8 cellular contexts compared by ENCODE assay signal in genomic region chr11:61793084-61793828, GRCh38. TPM values are rescaled to one million over a fixed set of nuclear protein-coding genes. Genes with fewer than 3 reads are reported as not detected.
DNase-seq lines count a peak whose midpoint lies in the region; ATAC-seq and TF ChIP-seq lines count a peak whose summit lies in the region.

No MANE protein-coding gene starts in this region.

- peak overlapping the region; percentile 98 for H3K27ac ChIP-seq in CD4-positive, alpha-beta memory T cell (ENCODE audit: low read depth, low read length)
- H3K27ac ChIP-seq in GM23338 (ENCODE audit: low read depth) (peak overlapping the region; percentile 92), RWPE1 (peak overlapping the region; percentile 89), esophagus squamous epithelium (peak overlapping the region; percentile 89 to 99 (median 95)), psoas muscle (peak overlapping the region; percentile 97)

- H3K27me3 Mint-ChIP-seq in CD4-positive, alpha-beta memory T cell: no peaks in the 10 kb centered on the region
- peaks cover 9% of the 10 kb centered on the region for H3K27me3 Mint-ChIP-seq in GM23338 (ENCODE audit: insufficient read depth, low read depth, poor library complexity)

- WGBS in esophagus squamous epithelium, 2 donors: 1 to 6% methylated on average over 20 to 25 of the region's 29 CpGs
- WGBS in psoas muscle, 3 donors: 3 to 4% (median 4%) methylated on average over 29 of the region's 29 CpGs

- intact Hi-C loops in CD4-positive, alpha-beta memory T cell (cut with micrococcal nuclease): loop anchor here (2.0 to 5.0 kb wide), 2 partner anchors 24 to 1089 kb away; partner anchors contain the start of genes FADS1 and SLC3A2
- intact Hi-C loops in esophagus squamous epithelium (cut with DNase I) (loop anchor here (10.0 kb wide), 1 partner anchor 312 kb away; no protein-coding TSS in a partner anchor), psoas muscle (cut with DNase I) (loop anchor here (5.0 to 10.0 kb wide), 3 partner anchors 99 to 162 kb away; partner anchors contain the start of genes BEST1 (in 1 of the 2) and FADS3 (in 1 of the 2))

- peaks cover 4% of the 10 kb centered on the region; the same call in 1 of the 2 replicates for H4K20me1 ChIP-seq in GM23338 (replicated peaks; ENCODE audit: insufficient read depth)

- H3K36me3 Mint-ChIP-seq in CD4-positive, alpha-beta memory T cell: peaks cover 15 to 43% of the 10 kb centered on the region in 2 donors
- H3K36me3 Mint-ChIP-seq in GM23338 (ENCODE audit: low read depth): peaks cover 70% of the 10 kb centered on the region

- H3F3A ChIP-seq in GM23338 (replicated peaks; ENCODE audit: low read depth): peaks cover 24% of the 10 kb centered on the region; the same call in 1 of the 2 replicates

- no peaks in the 10 kb centered on the region for H3K9me2 ChIP-seq in GM23338 (ENCODE audit: insufficient read depth)

- H3K4me1 Mint-ChIP-seq in CD4-positive, alpha-beta memory T cell: peaks cover 12 to 56% (median 31%) of the 10 kb centered on the region in 4 donors
- H3K4me1 Mint-ChIP-seq in GM23338: peaks cover 17% of the 10 kb centered on the region

- peak overlapping the region; percentile 89 to 99 (median 94) for H3K4me3 Mint-ChIP-seq in CD4-positive, alpha-beta memory T cell
- peak overlapping the region; percentile 91 for H3K4me3 Mint-ChIP-seq in GM23338

- no peak for TF ChIP-seq POLR2A in esophagus squamous epithelium (IDR thresholded peaks at IDR 0.05)

- peaks cover 23% of the 10 kb centered on the region for H3K4me1 ChIP-seq in CD4-positive, alpha-beta memory T cell (ENCODE audit: insufficient read depth, low read length)
- 0 out of 2 replicates have a peak, but pooled peaks cover 5% of the 10 kb centered on the region for H3K4me1 ChIP-seq in GM23338 (ENCODE audit: insufficient read depth)
- H3K4me1 ChIP-seq in esophagus squamous epithelium: peaks cover 12 to 48% (median 20%) of the 10 kb centered on the region in 3 donors
- peaks cover 20% of the 10 kb centered on the region for H3K4me1 ChIP-seq in psoas muscle

- CTCF ChIA-PET in CD4-positive, alpha-beta memory T cell (lab: Charles Lee; ENCODE audit: partially characterized antibody): interaction anchor here (0.9 to 10.0 kb wide), 6 partner anchors 22 to 316 kb away, joined by 3 to 169 read pairs (median 51); partner anchors contain the start of gene FADS1
- CTCF ChIA-PET in RWPE1 (lab: Yijun Ruan, JAX): interaction anchor here (0.7 to 1.8 kb wide), 3 partner anchors 12 to 315 kb away, joined by 3 to 5 read pairs (median 4); no protein-coding TSS in a partner anchor

- no peak overlapping the region; the same call in none of the 2 replicates for H2AFZ ChIP-seq in GM23338

- POLR2A ChIA-PET in CD4-positive, alpha-beta memory T cell (lab: Charles Lee; ENCODE audit: partially characterized antibody): interaction anchor here (0.6 to 2.5 kb wide), 9 partner anchors 9 to 1759 kb away, joined by 3 to 28 read pairs (median 5); partner anchors contain the start of genes FADS1, FADS2 and FTH1
- POLR2A ChIA-PET in RWPE1 (lab: Yijun Ruan, JAX; ENCODE audit: low non-redundant PET): interaction anchor here (0.6 kb wide), 1 partner anchor 301 kb away, joined by 3 read pairs; no protein-coding TSS in a partner anchor

- H3K27me3 ChIP-seq in CD4-positive, alpha-beta memory T cell (ENCODE audit: insufficient read depth, low read length): no peaks in the 10 kb centered on the region
- H3K27me3 ChIP-seq in GM23338 (ENCODE audit: insufficient read depth) (no peaks in the 10 kb centered on the region), esophagus squamous epithelium (no peaks in the 10 kb centered on the region), psoas muscle (ENCODE audit: insufficient read depth in 3 of 3, low read length in 2 of 3) (no peaks in the 10 kb centered on the region)

- TF ChIP-seq CTCF in GM23338 (conservative IDR thresholded peaks at IDR 0.05; ENCODE audit: low read depth in 2 of 2): no peak
- TF ChIP-seq CTCF in RWPE1 (conservative IDR thresholded peaks at IDR 0.05; ENCODE audit: low read depth): no peak
- no peak for TF ChIP-seq CTCF in esophagus squamous epithelium (IDR thresholded peaks at IDR 0.05)
- no peak for TF ChIP-seq CTCF in psoas muscle (IDR thresholded peaks at IDR 0.05)

- peaks cover 22% of the 10 kb centered on the region for H3K36me3 ChIP-seq in CD4-positive, alpha-beta memory T cell (ENCODE audit: insufficient read depth, low read length)
- H3K36me3 ChIP-seq in GM23338 (ENCODE audit: insufficient read depth) (peaks cover 3% of the 10 kb centered on the region; the same call in 1 of the 2 replicates), esophagus squamous epithelium (peaks cover 0 to 35% (median 17%) of the 10 kb centered on the region in 3 donors), psoas muscle (ENCODE audit: insufficient read depth in 1 of 2, low read depth in 1 of 2) (peaks cover 6 to 30% of the 10 kb centered on the region in 2 donors)

- no peaks in the 10 kb centered on the region for H3K9me3 Mint-ChIP-seq in CD4-positive, alpha-beta memory T cell
- no peaks in the 10 kb centered on the region for H3K9me3 Mint-ChIP-seq in GM23338

- H3K9me3 ChIP-seq in CD4-positive, alpha-beta memory T cell (ENCODE audit: control insufficient read depth in 1 of 2, low read length in 2 of 2): no peaks in the 10 kb centered on the region
- H3K9me3 ChIP-seq in esophagus squamous epithelium (no peaks in the 10 kb centered on the region), psoas muscle (no peaks in the 10 kb centered on the region)

- no peak for DNase-seq in CD4-positive, alpha-beta memory T cell
- peak; percentile 24 for DNase-seq in GM23338 (ENCODE audit: low spot score)
- DNase-seq in RWPE1 (ENCODE audit: low spot score): no peak
- DNase-seq in esophagus squamous epithelium (lab: John Stamatoyannopoulos, UW): no peak
- peak in 1 of 2 donors; percentile 44 for DNase-seq in psoas muscle
- DNase-seq in AG08395 (ENCODE audit: low spot score): no peak
- no peak for DNase-seq in hippocampal formation (lab: John Stamatoyannopoulos, UW)
- DNase-seq in NCI-H774 (lab: John Stamatoyannopoulos, UW): no peak

- H3K4me2 ChIP-seq in GM23338: peak overlapping the region; percentile 87

- H3K27ac Mint-ChIP-seq in CD4-positive, alpha-beta memory T cell: peak overlapping the region; percentile 93 to 100 (median 99)
- peak overlapping the region; percentile 100 for H3K27ac Mint-ChIP-seq in GM23338

- peak overlapping the region; percentile 95 to 96 for H3K4me3 ChIP-seq in CD4-positive, alpha-beta memory T cell (ENCODE audit: low read length in 2 of 2)
- peak overlapping the region; percentile 82 for H3K4me3 ChIP-seq in GM23338
- peak overlapping the region; percentile 49 to 89 (median 76) for H3K4me3 ChIP-seq in esophagus squamous epithelium
- peak overlapping the region; percentile 86 for H3K4me3 ChIP-seq in psoas muscle

- ATAC-seq in GM23338: peak; percentile 23
- ATAC-seq in psoas muscle: peak in 3 of 4 donors; percentile 21 to 30 (median 23)

- peaks cover 51% of the 10 kb centered on the region for H3K79me2 ChIP-seq in GM23338 (replicated peaks; ENCODE audit: insufficient read depth)

TF ChIP-seq in GM23338, 12 proteins besides CTCF, POLR2A, EP300 and RAD21 (continues in another document):
- TF ChIP-seq ZNF331 (CRISPR knock-in tag; IDR thresholded peaks at IDR 0.05; ENCODE audit: low read depth) (no peak), EZH2phosphoT487 (IDR thresholded peaks at IDR 0.05; ENCODE audit: unreplicated experiment) (no peak), POLR2AphosphoS5 (IDR thresholded peaks at IDR 0.05; ENCODE audit: low read depth) (no peak; the same call in 1 of the 2 replicates)

RNA-seq across cellular contexts. Expression of gene FEN1, which starts 0.5 kb away (rescaled TPM):
- total RNA-seq in CD4-positive, alpha-beta memory T cell: 1 to 10 TPM; 7.4 to 8.0 TPM
- 10 to 100 TPM; 12.7 to 15.4 TPM for polyA plus RNA-seq in CD4-positive, alpha-beta memory T cell
- total RNA-seq in GM23338 (2014; rRNA removed; shearing (Covaris generic)): 89.0 and 96.3 TPM in 2 replicates
- polyA plus RNA-seq in GM23338 (2016; fragmentation: Nextera tagmentation; extraction: Ambion mirVana): 78.8 and 85.1 TPM in 2 replicates
- 10 to 100 TPM; 11.4 to 38.1 (median 23.5) TPM for total RNA-seq in esophagus squamous epithelium
- 10 to 100 TPM in 2 of 4 donors, 1 to 10 TPM in 2; 5.7 to 10.5 (median 8.5) TPM for total RNA-seq in psoas muscle
- 10 to 100 TPM; 10.3 to 30.3 (median 17.1) TPM for polyA plus RNA-seq in psoas muscle

RNA-seq across cellular contexts. Expression of gene TMEM258, which starts 0.9 kb away (rescaled TPM):
- total RNA-seq in CD4-positive, alpha-beta memory T cell: 100 to 1,000 TPM; 113 to 117 TPM
- 100 to 1,000 TPM; 186 to 276 TPM for polyA plus RNA-seq in CD4-positive, alpha-beta memory T cell
- total RNA-seq in GM23338 (2014; rRNA removed; shearing (Covaris generic)): 71.3 and 73.3 TPM in 2 replicates
- 519 and 553 TPM in 2 replicates for polyA plus RNA-seq in GM23338 (2016; fragmentation: Nextera tagmentation; extraction: Ambion mirVana)
- 10 to 100 TPM; 32.3 to 54.2 (median 37.9) TPM for total RNA-seq in esophagus squamous epithelium
- total RNA-seq in psoas muscle: 10 to 100 TPM; 76.0 to 93.2 (median 80.9) TPM
- polyA plus RNA-seq in psoas muscle: 100 to 1,000 TPM; 152 to 177 (median 159) TPM

RNA-seq across cellular contexts. Expression of gene FADS1, which starts 23.5 kb away (rescaled TPM):
- 1 to 10 TPM; 1.7 to 2.2 TPM for total RNA-seq in CD4-positive, alpha-beta memory T cell
- polyA plus RNA-seq in CD4-positive, alpha-beta memory T cell: under 1 TPM; 0.70 to 0.72 TPM
- total RNA-seq in GM23338 (2014; rRNA removed; shearing (Covaris generic)): 103 and 119 TPM in 2 replicates
- 67.6 and 74.9 TPM in 2 replicates for polyA plus RNA-seq in GM23338 (2016; fragmentation: Nextera tagmentation; extraction: Ambion mirVana)
- 1 to 10 TPM; 2.1 to 8.3 (median 7.1) TPM for total RNA-seq in esophagus squamous epithelium
- total RNA-seq in psoas muscle: 10 to 100 TPM; 13.7 to 93.2 (median 20.6) TPM
- 10 to 100 TPM in 2 of 3 donors, 1 to 10 TPM in 1; 8.6 to 70.8 (median 16.9) TPM for polyA plus RNA-seq in psoas muscle

RNA-seq across cellular contexts. Expression of gene FADS2, which starts 34.8 kb away (rescaled TPM):
- under 1 TPM; 0.22 to 0.73 TPM for total RNA-seq in CD4-positive, alpha-beta memory T cell
- under 1 TPM; 0.06 to 0.94 TPM for polyA plus RNA-seq in CD4-positive, alpha-beta memory T cell
- total RNA-seq in GM23338 (2014; rRNA removed; shearing (Covaris generic)): 354 and 392 TPM in 2 replicates
- polyA plus RNA-seq in GM23338 (2016; fragmentation: Nextera tagmentation; extraction: Ambion mirVana) (124 and 126 TPM in 2 replicates), psoas muscle (1 to 10 TPM; 2.2 to 5.5 (median 3.6) TPM)
- total RNA-seq in esophagus squamous epithelium (10 to 100 TPM in 1 of 4 donors, 1 to 10 TPM in 3; 2.2 to 13.7 (median 6.8) TPM), psoas muscle (1 to 10 TPM; 3.3 to 8.4 (median 6.0) TPM)

RNA-seq across cellular contexts. Expression of gene MYRF, which starts 40.8 kb away (rescaled TPM):
- total RNA-seq in CD4-positive, alpha-beta memory T cell: 1 to 10 TPM in 1 of 2 experiments, under 1 TPM in 1; 0.94 to 1.6 TPM
- under 1 TPM; 0.44 to 0.83 TPM for polyA plus RNA-seq in CD4-positive, alpha-beta memory T cell
- 5.0 and 5.5 TPM in 2 replicates for total RNA-seq in GM23338 (2014; rRNA removed; shearing (Covaris generic))
- polyA plus RNA-seq in GM23338 (2016; fragmentation: Nextera tagmentation; extraction: Ambion mirVana) (1.9 and 2.2 TPM in 2 replicates), psoas muscle (under 1 TPM; 0.01 to 0.08 (median 0.08) TPM)
- total RNA-seq in esophagus squamous epithelium (under 1 TPM in 3 of 4 donors, not detected in 1; 0.09 to 0.95 (median 0.22) TPM), psoas muscle (under 1 TPM in 3 of 4 donors, not detected in 1; 0.15 to 0.24 (median 0.24) TPM)
